Comparison of ENCODE assay signal across 15 cellular contexts in genomic region chr6:15510536-15511247, GRCh38.
DNase-seq lines count a peak whose midpoint lies in the region; ATAC-seq and TF ChIP-seq lines count a peak whose summit lies in the region.
"Had no signal": no experiment of that assay in that cellular context is flagged by ENCODE, and none has a peak within 500 bp of the region (broad histone marks: within the 10 kb centered on the region; RNA-seq: fewer than 3 reads in every experiment).

No MANE protein-coding gene starts in this region.

- H3K4me3 ChIP-seq in fibroblast of villous mesenchyme (ENCODE audit: low read depth, low read length) = no peak overlapping the region
- H3K4me3 ChIP-seq in spleen = no peak overlapping the region
- H3K4me3 ChIP-seq: lower lobe of right lung had no signal

- POLR2A ChIA-PET in activated CD8-positive, alpha-beta T cell treated with anti-CD3 and anti-CD28 coated beads for 36 hours (lab: Charles Lee) = no interaction called here

- peaks cover 0 to 100% (median 73%) of the 10 kb centered on the region in 6 donors for H3K36me3 ChIP-seq in spleen

- no peak for ATAC-seq in activated CD8-positive, alpha-beta T cell treated with anti-CD3 and anti-CD28 coated beads for 36 hours
- no peak for ATAC-seq in GM21447 (IDR thresholded peaks at IDR 0.05; ENCODE audit: unreplicated experiment)
- no peak for ATAC-seq in GM21529 (IDR thresholded peaks at IDR 0.05; ENCODE audit: unreplicated experiment)
- no peak for ATAC-seq in GM21390 (IDR thresholded peaks at IDR 0.05; ENCODE audit: unreplicated experiment)
- ATAC-seq: lower lobe of right lung had no signal

- no peaks in the 10 kb centered on the region for H3K4me1 Mint-ChIP-seq in activated naive CD4-positive, alpha-beta T cell treated with anti-CD3 and anti-CD28 coated beads, Interleukin-2, amount 10 ng/mL, durations not matched to agents 7 days and 5 days
- no peaks in the 10 kb centered on the region for H3K4me1 Mint-ChIP-seq in activated CD8-positive, alpha-beta T cell treated with anti-CD3 and anti-CD28 coated beads for 36 hours (ENCODE audit: low read depth)

- no peak for TF ChIP-seq CTCF in activated CD8-positive, alpha-beta T cell treated with anti-CD3 and anti-CD28 coated beads for 36 hours (IDR thresholded peaks at IDR 0.05)
- TF ChIP-seq CTCF in fibroblast of villous mesenchyme (IDR thresholded peaks at IDR 0.05; ENCODE audit: insufficient read depth, low read depth, low read length) = no peak
- TF ChIP-seq CTCF in spleen (IDR thresholded peaks at IDR 0.05 in 8 of 11, conservative IDR thresholded peaks at IDR 0.05 in 3 of 11) = no peak

- CTCF ChIA-PET in activated naive CD4-positive, alpha-beta T cell treated with anti-CD3 and anti-CD28 coated beads, Interleukin-2, amount 10 ng/mL, durations not matched to agents 7 days and 5 days (lab: Charles Lee) = no interaction called here
- CTCF ChIA-PET in activated CD8-positive, alpha-beta T cell treated with anti-CD3 and anti-CD28 coated beads for 36 hours (lab: Charles Lee) = no interaction called here

- peaks cover 47% of the 10 kb centered on the region for H3K36me3 Mint-ChIP-seq in activated naive CD4-positive, alpha-beta T cell treated with anti-CD3 and anti-CD28 coated beads, Interleukin-2, amount 10 ng/mL, durations not matched to agents 7 days and 5 days
- peaks cover 53% of the 10 kb centered on the region for H3K36me3 Mint-ChIP-seq in activated CD8-positive, alpha-beta T cell treated with anti-CD3 and anti-CD28 coated beads for 36 hours (ENCODE audit: low read depth)

- H3K4me1 ChIP-seq in spleen = peaks cover 0 to 48% (median 3%) of the 10 kb centered on the region in 6 donors

- H3K9me3 ChIP-seq in spleen = no peaks in the 10 kb centered on the region
- H3K9me3 ChIP-seq: lower lobe of right lung had no signal

- whole genome bisulfite sequencing in spleen, 5 donors = 81 to 91% (median 89%) methylated on average over 15 to 16 of the region's 16 CpGs

- no peaks in the 10 kb centered on the region for H3K9me3 Mint-ChIP-seq in activated naive CD4-positive, alpha-beta T cell treated with anti-CD3 and anti-CD28 coated beads, Interleukin-2, amount 10 ng/mL, durations not matched to agents 7 days and 5 days
- no peaks in the 10 kb centered on the region for H3K9me3 Mint-ChIP-seq in activated CD8-positive, alpha-beta T cell treated with anti-CD3 and anti-CD28 coated beads for 36 hours

- no peak for DNase-seq in activated naive CD4-positive, alpha-beta T cell treated with anti-CD3 and anti-CD28 coated beads, Interleukin-2, amount 10 ng/mL, durations not matched to agents 7 days and 5 days
- DNase-seq in activated naive CD4-positive, alpha-beta T cell treated with Interleukin-2 at 50 U/mL for 16 hours = no peak
- no peak for DNase-seq in activated CD8-positive, alpha-beta T cell treated with anti-CD3 and anti-CD28 coated beads for 36 hours
- DNase-seq in fibroblast of villous mesenchyme (ENCODE audit: low read depth) (peak; percentile 47), spleen (peak; percentile 55)
- DNase-seq: activated naive CD4-positive, alpha-beta T cell treated with anti-CD3 and anti-CD28 coated beads, Interleukin-2, amount 50 U/mL, for 16 hours; brain microvascular endothelial cell; lower lobe of right lung; NCI-H2029 treated with DMSO at 0.1 percent for 48 hours; NCI-H510A treated with DMSO at 0.1 percent for 48 hours; SIG-M5 had no signal

- no peaks in the 10 kb centered on the region for H3K27me3 Mint-ChIP-seq in activated naive CD4-positive, alpha-beta T cell treated with anti-CD3 and anti-CD28 coated beads, Interleukin-2, amount 10 ng/mL, durations not matched to agents 7 days and 5 days
- H3K27me3 Mint-ChIP-seq in activated CD8-positive, alpha-beta T cell treated with anti-CD3 and anti-CD28 coated beads for 36 hours = no peaks in the 10 kb centered on the region

- no peaks in the 10 kb centered on the region for H3K27me3 ChIP-seq in spleen (replicated peaks in 1 of 7)
- H3K27me3 ChIP-seq: brain microvascular endothelial cell had no signal

- intact Hi-C loops in activated CD8-positive, alpha-beta T cell treated with anti-CD3 and anti-CD28 coated beads for 36 hours (cut with micrococcal nuclease) = no loop called here
- intact Hi-C loops in spleen (cut with DNase I; ENCODE audit: low total_unique reads) = no loop called here

- no peak for TF ChIP-seq POLR2A in spleen (IDR thresholded peaks at IDR 0.05)

- H3K27ac Mint-ChIP-seq in activated naive CD4-positive, alpha-beta T cell treated with anti-CD3 and anti-CD28 coated beads, Interleukin-2, amount 10 ng/mL, durations not matched to agents 7 days and 5 days = peak overlapping the region; percentile 73
- H3K27ac Mint-ChIP-seq in activated CD8-positive, alpha-beta T cell treated with anti-CD3 and anti-CD28 coated beads for 36 hours = peak overlapping the region; percentile 34

- no peak overlapping the region for H3K4me3 Mint-ChIP-seq in activated naive CD4-positive, alpha-beta T cell treated with anti-CD3 and anti-CD28 coated beads, Interleukin-2, amount 10 ng/mL, durations not matched to agents 7 days and 5 days
- no peak overlapping the region for H3K4me3 Mint-ChIP-seq in activated CD8-positive, alpha-beta T cell treated with anti-CD3 and anti-CD28 coated beads for 36 hours

- H3K27ac ChIP-seq in spleen = peak overlapping the region in 1 of 8 donors; percentile 76
- H3K27ac ChIP-seq: brain microvascular endothelial cell, lower lobe of right lung, VCaP had no signal

Comparison
In these comparisons a context has a peak if more than half of its experiments do, and no peak if none do; other contexts are left out.
1. DNase-seq: peak in fibroblast of villous mesenchyme (single experiment) and spleen (single experiment); none in activated naive CD4-positive, alpha-beta T cell treated with anti-CD3 and anti-CD28 coated beads, Interleukin-2, amount 10 ng/mL, durations not matched to agents 7 days and 5 days (single experiment), activated naive CD4-positive, alpha-beta T cell treated with Interleukin-2 at 50 U/mL for 16 hours (single experiment) and activated CD8-positive, alpha-beta T cell treated with anti-CD3 and anti-CD28 coated beads for 36 hours (single experiment).